ENCODE assay signal across 8 cellular contexts in genomic region chr1:50873458-50874187, GRCh38.
DNase-seq lines count a peak whose midpoint lies in the region; ATAC-seq and TF ChIP-seq lines count a peak whose summit lies in the region.

No MANE protein-coding gene starts in this region.

- peak; percentile 95 for ATAC-seq in GM21528 (IDR thresholded peaks at IDR 0.05; ENCODE audit: low FRiP score, unreplicated experiment)

- H3K27ac ChIP-seq in SK-N-SH (ENCODE audit: low read depth in 2 of 2, low read length in 1 of 2), result no peak overlapping the region

- H3F3A ChIP-seq in SK-N-SH (replicated peaks; ENCODE audit: insufficient read depth), result peaks cover 4% of the 10 kb centered on the region

- no peaks in the 10 kb centered on the region for H3K9me3 ChIP-seq in SK-N-SH

- no peak overlapping the region for H3K9ac ChIP-seq in SK-N-SH

- no peak overlapping the region for H3K4me2 ChIP-seq in SK-N-SH

- peak; percentile 53 for TF ChIP-seq RAD21 in SK-N-SH (IDR thresholded peaks at IDR 0.05; ENCODE audit: low read length)

- POLR2A ChIA-PET in SK-N-SH (lab: Yijun Ruan, JAX), result no interaction called here

- peak; percentile 70 for TF ChIP-seq CTCF in SK-N-SH (IDR thresholded peaks at IDR 0.05)

- WGBS in SK-N-SH (ENCODE audit: low lambda C conversion rate), result 82% methylated on average over 5 of the region's 5 CpGs

- no peaks in the 10 kb centered on the region for H3K27me3 ChIP-seq in SK-N-SH (ENCODE audit: insufficient read depth)

- CTCF ChIA-PET in SK-N-SH (lab: Yijun Ruan, JAX), result interaction anchor here (0.6 to 1.3 kb wide), 11 partner anchors 13 to 315 kb away, joined by 3 to 4 read pairs (median 3); no protein-coding TSS in a partner anchor

- no peak overlapping the region for H2AFZ ChIP-seq in SK-N-SH (ENCODE audit: low read depth)

- H3K4me3 ChIP-seq in SK-N-SH (ENCODE audit: low read depth in 2 of 2, low read length in 1 of 2), result peak overlapping the region in 1 of 2 experiments; percentile 35; a peak in 1 of 4 replicates

- no peaks in the 10 kb centered on the region for H4K20me1 ChIP-seq in SK-N-SH (ENCODE audit: insufficient read depth)

- DNase-seq in GF-D8 (lab: John Stamatoyannopoulos, UW) (peak; percentile 77), HT1080 (ENCODE audit: low read depth) (peak; percentile 73), SK-N-SH (peak; percentile 10), iPS DF 4.7 (ENCODE audit: extremely low read depth, low spot score) (peak; percentile 49), NCI-H510A (lab: John Stamatoyannopoulos, UW) (no peak)
- DNase-seq in activated naive CD8-positive, alpha-beta T cell treated with anti-CD3 and anti-CD28 coated beads, Interleukin-2, amount 50 U/mL, for 16 hours (ENCODE audit: low read depth, low spot score), result peak; percentile 6
- peak; percentile 64 for DNase-seq in stimulated activated CD4-positive, alpha-beta T cell treated with anti-CD3 and anti-CD28 coated beads, Interleukin-1b, Interleukin-23, amount 100 ng/mL, for 48 hours

- TF ChIP-seq EP300 in SK-N-SH (IDR thresholded peaks at IDR 0.05; ENCODE audit: borderline replicate concordance in 1 of 2, low read depth in 1 of 2, low read length in 1 of 2), result no peak

- H3K36me3 ChIP-seq in SK-N-SH (replicated peaks in 1 of 2; ENCODE audit: control insufficient read depth in 1 of 2, insufficient read depth in 2 of 2, low read length in 1 of 2), result peaks cover 2 to 5% of the 10 kb centered on the region in 2 experiments

- H3K79me2 ChIP-seq in SK-N-SH (ENCODE audit: insufficient read depth), result peaks cover 28% of the 10 kb centered on the region; the same call in 1 of the 2 replicates

- H3K4me1 ChIP-seq in SK-N-SH (ENCODE audit: control insufficient read depth in 1 of 2, insufficient read depth in 2 of 2, low read depth in 1 of 2, low read length in 1 of 2), result peaks cover 0 to 6% of the 10 kb centered on the region in 2 experiments; a peak in 1 of 4 replicates

- H3K9me2 ChIP-seq in SK-N-SH, result no peaks in the 10 kb centered on the region

TF ChIP-seq in SK-N-SH, 30 proteins besides CTCF, POLR2A, EP300 and RAD21:
- TF ChIP-seq NRF1 (IDR thresholded peaks at IDR 0.05; ENCODE audit: low read depth, low read length) (no peak), FOXJ3 (CRISPR knock-in tag; IDR thresholded peaks at IDR 0.05) (no peak), FOSL2 (IDR thresholded peaks at IDR 0.05; ENCODE audit: borderline replicate concordance, low read depth) (peak; percentile 20; the same call in 1 of the 2 replicates), POLR2AphosphoS5 (IDR thresholded peaks at IDR 0.05; ENCODE audit: low read depth, low read length) (no peak), EZH2phosphoT487 (IDR thresholded peaks at IDR 0.05; ENCODE audit: borderline replicate concordance, low read depth) (no peak), JUND (IDR thresholded peaks at IDR 0.05) (no peak), MAX (IDR thresholded peaks at IDR 0.05; ENCODE audit: low read depth) (no peak), GABPA (IDR thresholded peaks at IDR 0.05; ENCODE audit: low read depth) (no peak), IRF3 (IDR thresholded peaks at IDR 0.05; ENCODE audit: low read depth, low read length) (no peak)
